Comparison of ENCODE assay signal across 11 cellular contexts in genomic region chr1:115179397-115179835, GRCh38.
DNase-seq lines count a peak whose midpoint lies in the region; ATAC-seq and TF ChIP-seq lines count a peak whose summit lies in the region.
"Had no signal": no experiment of that assay in that cellular context is flagged by ENCODE, and none has a peak within 500 bp of the region (broad histone marks: within the 10 kb centered on the region; RNA-seq: fewer than 3 reads in every experiment).

No MANE protein-coding gene starts in this region.

- H2AFZ ChIP-seq in mesenchymal stem cell (ENCODE audit: low read depth, low read length) = no peak overlapping the region

- no peak overlapping the region for H3K23ac ChIP-seq in mesenchymal stem cell (ENCODE audit: low read length in 2 of 2)

- H3K9ac ChIP-seq in mesenchymal stem cell (ENCODE audit: low read length) = peak overlapping the region; percentile 41

- H3K79me1 ChIP-seq in mesenchymal stem cell (replicated peaks; ENCODE audit: low read length, poor library complexity, severe bottlenecking) = no peaks in the 10 kb centered on the region

- H3K9me3 ChIP-seq in mesenchymal stem cell (ENCODE audit: control insufficient read depth, low read length) = peaks cover 5% of the 10 kb centered on the region

- H3K4me1 Mint-ChIP-seq in chondrocyte (ENCODE audit: low read depth) = peaks cover 27% of the 10 kb centered on the region
- H3K4me1 Mint-ChIP-seq in activated T-helper 2 cell treated with anti-CD3 and anti-CD28 coated beads, Interferon-gamma antibody, Interleukin-2, Interleukin-4, amounts not matched to agents 10 μg/mL and 5 μg/mL and 100 μg/mL, durations not matched to agents 14 hours and 24 hours and 36 hours (ENCODE audit: low read depth) = peaks cover under 1% of the 10 kb centered on the region
- H3K4me1 Mint-ChIP-seq: IgD-negative memory B cell had no signal

- H3K27ac Mint-ChIP-seq in chondrocyte (ENCODE audit: unreplicated experiment) = peak overlapping the region; percentile 81
- H3K27ac Mint-ChIP-seq in activated T-helper 2 cell treated with anti-CD3 and anti-CD28 coated beads, Interferon-gamma antibody, Interleukin-2, Interleukin-4, amounts not matched to agents 10 μg/mL and 5 μg/mL and 100 μg/mL, durations not matched to agents 14 hours and 24 hours and 36 hours = no peak overlapping the region
- H3K27ac Mint-ChIP-seq: IgD-negative memory B cell had no signal

- 3% methylated on average over 10 of the region's 10 CpGs for WGBS in mesenchymal stem cell

- H2AK5ac ChIP-seq in mesenchymal stem cell (ENCODE audit: low read length, severe bottlenecking) = no peak overlapping the region

- intact Hi-C loops in activated T-helper 2 cell treated with anti-CD3 and anti-CD28 coated beads, Interferon-gamma antibody, Interleukin-2, Interleukin-4, amounts not matched to agents 10 μg/mL and 5 μg/mL and 100 μg/mL, durations not matched to agents 14 hours and 24 hours and 36 hours (cut with micrococcal nuclease) = no loop called here
- intact Hi-C loops in sciatic nerve (cut with DNase I) = no loop called here

- no peak overlapping the region for H3K4ac ChIP-seq in mesenchymal stem cell (ENCODE audit: low read depth in 1 of 2, low read length in 2 of 2)

- no peak overlapping the region for H4K8ac ChIP-seq in mesenchymal stem cell (ENCODE audit: low read length)

- no peaks in the 10 kb centered on the region for H3K27me3 Mint-ChIP-seq in chondrocyte (ENCODE audit: low read depth)
- H3K27me3 Mint-ChIP-seq in activated T-helper 2 cell treated with anti-CD3 and anti-CD28 coated beads, Interferon-gamma antibody, Interleukin-2, Interleukin-4, amounts not matched to agents 10 μg/mL and 5 μg/mL and 100 μg/mL, durations not matched to agents 14 hours and 24 hours and 36 hours (ENCODE audit: low read depth) = peaks cover 2% of the 10 kb centered on the region

- H3K9me3 Mint-ChIP-seq in chondrocyte (ENCODE audit: low read depth) = peaks cover 5% of the 10 kb centered on the region
- no peaks in the 10 kb centered on the region for H3K9me3 Mint-ChIP-seq in activated T-helper 2 cell treated with anti-CD3 and anti-CD28 coated beads, Interferon-gamma antibody, Interleukin-2, Interleukin-4, amounts not matched to agents 10 μg/mL and 5 μg/mL and 100 μg/mL, durations not matched to agents 14 hours and 24 hours and 36 hours

- peak overlapping the region in 1 of 2 experiments; percentile 19 for H3K14ac ChIP-seq in mesenchymal stem cell (ENCODE audit: low read length in 2 of 2)

- no peak overlapping the region for H2BK5ac ChIP-seq in mesenchymal stem cell (ENCODE audit: low read depth, low read length, poor library complexity, severe bottlenecking)

- no peak overlapping the region for H3K4me3 Mint-ChIP-seq in chondrocyte (ENCODE audit: unreplicated experiment)
- H3K4me3 Mint-ChIP-seq in activated T-helper 2 cell treated with anti-CD3 and anti-CD28 coated beads, Interferon-gamma antibody, Interleukin-2, Interleukin-4, amounts not matched to agents 10 μg/mL and 5 μg/mL and 100 μg/mL, durations not matched to agents 14 hours and 24 hours and 36 hours (ENCODE audit: low read depth) = no peak overlapping the region
- H3K4me3 Mint-ChIP-seq: IgD-negative memory B cell, nephron had no signal

- H3K18ac ChIP-seq in mesenchymal stem cell (ENCODE audit: low read depth in 1 of 2, low read length in 2 of 2) = peak overlapping the region; percentile 3 to 44

- H3K4me3 ChIP-seq in BJ (ENCODE audit: low read depth, low read length) (no peak overlapping the region), mesenchymal stem cell (ENCODE audit: insufficient read depth in 1 of 2, low read depth in 1 of 2, low read length in 2 of 2) (no peak overlapping the region)

- peak overlapping the region; percentile 6 to 45 for H2BK12ac ChIP-seq in mesenchymal stem cell (ENCODE audit: low read length in 2 of 2)

- H3K36me3 ChIP-seq in BJ (ENCODE audit: control insufficient read depth, insufficient read depth, low read length) (no peaks in the 10 kb centered on the region), mesenchymal stem cell (ENCODE audit: control insufficient read depth in 1 of 2, insufficient read depth in 2 of 2, low read depth in 1 of 2, low read length in 2 of 2) (no peaks in the 10 kb centered on the region)

- peak overlapping the region; percentile 8 for H4K91ac ChIP-seq in mesenchymal stem cell (ENCODE audit: low read length)

- peaks cover 14% of the 10 kb centered on the region for H3K4me1 ChIP-seq in mesenchymal stem cell (ENCODE audit: control insufficient read depth, insufficient read depth, low read depth, low read length)

- CTCF ChIA-PET in BJ (lab: Yijun Ruan, JAX) = interaction anchor here (1.2 to 2.4 kb wide), 3 partner anchors 16 to 327 kb away, joined by 3 to 14 read pairs (median 4); no protein-coding TSS in a partner anchor

- ATAC-seq in GM21360 (IDR thresholded peaks at IDR 0.05; ENCODE audit: unreplicated experiment) (no peak), sciatic nerve (no peak)

- POLR2A ChIA-PET in BJ (lab: Charles Lee) = no interaction called here

- no peaks in the 10 kb centered on the region for H3K36me3 Mint-ChIP-seq in chondrocyte (ENCODE audit: low read depth)
- H3K36me3 Mint-ChIP-seq in activated T-helper 2 cell treated with anti-CD3 and anti-CD28 coated beads, Interferon-gamma antibody, Interleukin-2, Interleukin-4, amounts not matched to agents 10 μg/mL and 5 μg/mL and 100 μg/mL, durations not matched to agents 14 hours and 24 hours and 36 hours (ENCODE audit: low read depth) = no peaks in the 10 kb centered on the region
- H3K36me3 Mint-ChIP-seq: IgD-negative memory B cell had no signal

- DNase-seq in BJ (ENCODE audit: low read depth) = peak; percentile 92
- peak; percentile 60 for DNase-seq in LoVo (ENCODE audit: low spot score)
- DNase-seq in chondrocyte (ENCODE audit: low spot score) = no peak
- DNase-seq in mesenchymal stem cell = peak; percentile 96
- no peak for DNase-seq in activated T-helper 2 cell treated with anti-CD3 and anti-CD28 coated beads, Interferon-gamma antibody, Interleukin-2, Interleukin-4, amounts not matched to agents 10 μg/mL and 5 μg/mL and 100 μg/mL, durations not matched to agents 14 hours and 24 hours and 36 hours (ENCODE audit: low spot score)
- no peak for DNase-seq in sciatic nerve (ENCODE audit: low spot score)
- DNase-seq in cerebellar cortex (ENCODE audit: low spot score) = no peak
- DNase-seq: GDM1 had no signal

- TF ChIP-seq CTCF in BJ (IDR thresholded peaks at IDR 0.05; ENCODE audit: insufficient read depth, low read depth, low read length) = no peak
- no peak for TF ChIP-seq CTCF in chondrocyte (IDR thresholded peaks at IDR 0.05)

- no peak overlapping the region for H3K4me2 ChIP-seq in mesenchymal stem cell (ENCODE audit: low read length, poor library complexity, severe bottlenecking)

- H3K27me3 ChIP-seq in BJ (ENCODE audit: control insufficient read depth, insufficient read depth, low read length) (no peaks in the 10 kb centered on the region), mesenchymal stem cell (ENCODE audit: control insufficient read depth in 1 of 2, insufficient read depth in 1 of 2, low read length in 2 of 2) (no peaks in the 10 kb centered on the region)

- H2BK120ac ChIP-seq in mesenchymal stem cell (ENCODE audit: low read depth, low read length) = no peak overlapping the region

- peak overlapping the region; percentile 17 for H3K27ac ChIP-seq in mesenchymal stem cell (ENCODE audit: low read length, poor library complexity, severe bottlenecking)

- no peak overlapping the region for H2BK15ac ChIP-seq in mesenchymal stem cell (ENCODE audit: low read depth, poor library complexity, severe bottlenecking)

Comparison
In these comparisons a context has a peak if more than half of its experiments do, and no peak if none do; other contexts are left out.
1. DNase-seq: peak in BJ (single experiment), LoVo (single experiment) and mesenchymal stem cell (single experiment); none in chondrocyte (single experiment), activated T-helper 2 cell treated with anti-CD3 and anti-CD28 coated beads, Interferon-gamma antibody, Interleukin-2, Interleukin-4, amounts not matched to agents 10 μg/mL and 5 μg/mL and 100 μg/mL, durations not matched to agents 14 hours and 24 hours and 36 hours (single experiment), sciatic nerve (single experiment) and cerebellar cortex (single experiment).